1 cellular context compared by ENCODE assay signal in genomic region chr12:47636908-47637780, GRCh38.
TF ChIP-seq lines count a peak whose summit lies in the region.

No MANE protein-coding gene starts in this region.

TF ChIP-seq in HepG2, 621 proteins besides CTCF, POLR2A, EP300 and RAD21 (continued from another document):
- no peak for TF ChIP-seq BCLAF1 (IDR thresholded peaks at IDR 0.05)
- peak; percentile 37; the same call in 1 of the 2 replicates for TF ChIP-seq SP5 (CRISPR knock-in tag; IDR thresholded peaks at IDR 0.05; ENCODE audit: borderline replicate concordance, low read depth)
- TF ChIP-seq ZNF687 (CRISPR knock-in tag; IDR thresholded peaks at IDR 0.05): 0 out of 2 replicates have a peak, but pooled peaks have one; percentile 16
- 0 out of 2 replicates have a peak, but pooled peaks have one; percentile 17 for TF ChIP-seq ZMYM4 (CRISPR knock-in tag; IDR thresholded peaks at IDR 0.05)
- no peak for TF ChIP-seq NFKB2 (CRISPR knock-in tag; IDR thresholded peaks at IDR 0.05; ENCODE audit: borderline replicate concordance)
- TF ChIP-seq, protein P1, sequence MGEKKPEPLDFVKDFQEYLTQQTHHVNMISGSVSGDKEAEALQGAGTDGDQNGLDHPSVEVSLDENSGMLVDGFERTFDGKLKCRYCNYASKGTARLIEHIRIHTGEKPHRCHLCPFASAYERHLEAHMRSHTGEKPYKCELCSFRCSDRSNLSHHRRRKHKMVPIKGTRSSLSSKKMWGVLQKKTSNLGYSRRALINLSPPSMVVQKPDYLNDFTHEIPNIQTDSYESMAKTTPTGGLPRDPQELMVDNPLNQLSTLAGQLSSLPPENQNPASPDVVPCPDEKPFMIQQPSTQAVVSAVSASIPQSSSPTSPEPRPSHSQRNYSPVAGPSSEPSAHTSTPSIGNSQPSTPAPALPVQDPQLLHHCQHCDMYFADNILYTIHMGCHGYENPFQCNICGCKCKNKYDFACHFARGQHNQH (CRISPR knock-in tag; IDR thresholded peaks at IDR 0.05): peak; percentile 26; the same call in 1 of the 2 replicates
- peak; percentile 33; the same call in 1 of the 2 replicates for TF ChIP-seq NFE2L2 (IDR thresholded peaks at IDR 0.05; ENCODE audit: low read length)
